ENCODE assay signal across 31 cellular contexts in genomic region chr4:2423066-2423465, GRCh38. TPM values are rescaled to one million over a fixed set of nuclear protein-coding genes. Genes with fewer than 3 reads are reported as not detected.
"Had no signal": no experiment of that assay in that cellular context is flagged by ENCODE, and none has a peak within 500 bp of the region (broad histone marks: within the 10 kb centered on the region; RNA-seq: fewer than 3 reads in every experiment).

No MANE protein-coding gene starts in this region.

- H2AFZ ChIP-seq: hepatocyte, parathyroid adenoma had no signal

- H3K27ac Mint-ChIP-seq: effector memory CD8-positive, alpha-beta T cell; naive thymus-derived CD4-positive, alpha-beta T cell; nephron; type B pancreatic cell had no signal

- H3K36me3 ChIP-seq: heart left ventricle, left lung, sigmoid colon, thyroid gland had no signal

- H3K9me3 ChIP-seq: heart left ventricle, left lung, psoas muscle, sigmoid colon, thyroid gland had no signal

- H3K79me2 ChIP-seq: hepatocyte, parathyroid adenoma had no signal

- DNase-seq: dermis blood vessel endothelial cell; effector memory CD8-positive, alpha-beta T cell; left cardiac atrium; left lung; mesenchymal stem cell; midbrain; occipital lobe; psoas muscle; right cardiac atrium; sigmoid colon; stimulated activated CD4-positive, alpha-beta T cell treated with anti-CD3 and anti-CD28 coated beads, Interleukin-2, amount 100 ng/mL, for 48 hours; stimulated activated naive CD4-positive, alpha-beta T cell; stimulated activated naive CD8-positive, alpha-beta T cell treated with anti-CD3 and anti-CD28 coated beads, Interleukin-15, amount 100 ng/mL, for 72 hours; thyroid gland had no signal

- H3K36me3 Mint-ChIP-seq: naive thymus-derived CD4-positive, alpha-beta T cell; type B pancreatic cell had no signal

- H3K27me3 Mint-ChIP-seq: central memory CD8-positive, alpha-beta T cell had no signal

- H3K4me3 Mint-ChIP-seq: central memory CD8-positive, alpha-beta T cell; effector memory CD8-positive, alpha-beta T cell; stimulated activated naive CD8-positive, alpha-beta T cell treated with anti-CD3 and anti-CD28 coated beads, Interleukin-15, amount 100 ng/mL, for 72 hours; type B pancreatic cell had no signal

- H3K4me3 ChIP-seq: coronary artery, heart left ventricle, hepatocyte, left lung, psoas muscle, sigmoid colon, thyroid gland had no signal

- ATAC-seq: effector memory CD8-positive, alpha-beta T cell; heart left ventricle; left cardiac atrium; left lung; naive thymus-derived CD4-positive, alpha-beta T cell; psoas muscle; right cardiac atrium; stimulated activated naive CD8-positive, alpha-beta T cell treated with anti-CD3 and anti-CD28 coated beads, Interleukin-15, amount 100 ng/mL, for 72 hours had no signal

- H3K4me2 ChIP-seq: hepatocyte had no signal

- H3K27me3 ChIP-seq: thyroid gland had no signal

- H3K9me3 Mint-ChIP-seq: central memory CD8-positive, alpha-beta T cell; effector memory CD8-positive, alpha-beta T cell; nephron; stimulated activated naive CD8-positive, alpha-beta T cell treated with anti-CD3 and anti-CD28 coated beads, Interleukin-15, amount 100 ng/mL, for 72 hours; type B pancreatic cell had no signal

- H3K9ac ChIP-seq: parathyroid adenoma had no signal

- H3K27ac ChIP-seq: coronary artery, heart left ventricle, hepatocyte, left lung, parathyroid adenoma, psoas muscle, sigmoid colon, thyroid gland had no signal

RNA-seq across cellular contexts. Expression of gene CFAP99, which starts 4.3 kb away (rescaled TPM):
- total RNA-seq: fibroblast of villous mesenchyme, frontal cortex, heart left ventricle, hepatocyte, kidney epithelial cell, left cardiac atrium, lower leg skin, lung microvascular endothelial cell, occipital lobe, psoas muscle, right cardiac atrium, sigmoid colon, skeletal muscle tissue, subcutaneous adipose tissue, temporal lobe, urinary bladder had no signal
- polyA plus RNA-seq: heart left ventricle; hepatocyte; naive thymus-derived CD4-positive, alpha-beta T cell; right cardiac atrium had no signal
